In genomic region chr2:221034026-221034701, GRCh38 we compare ENCODE assay signal across 20 cellular contexts.
DNase-seq lines count a peak whose midpoint lies in the region; ATAC-seq lines count a peak whose summit lies in the region.
"Had no signal": no experiment of that assay in that cellular context is flagged by ENCODE, and none has a peak within 500 bp of the region (broad histone marks: within the 10 kb centered on the region; RNA-seq: fewer than 3 reads in every experiment).

No MANE protein-coding gene starts in this region.

- no peaks in the 10 kb centered on the region for H3K4me1 Mint-ChIP-seq in activated naive CD4-positive, alpha-beta T cell treated with anti-CD3 and anti-CD28 coated beads for 36 hours (ENCODE audit: low read depth)
- H3K4me1 Mint-ChIP-seq: CD4-positive, CD25-positive, alpha-beta regulatory T cell; CD8-positive, alpha-beta memory T cell; GM23338 had no signal

- no peak overlapping the region for H3K4me3 Mint-ChIP-seq in activated naive CD4-positive, alpha-beta T cell treated with anti-CD3 and anti-CD28 coated beads for 36 hours
- H3K4me3 Mint-ChIP-seq: CD4-positive, CD25-positive, alpha-beta regulatory T cell; CD8-positive, alpha-beta memory T cell; GM23338 had no signal

- ATAC-seq in GM18868 (IDR thresholded peaks at IDR 0.05; ENCODE audit: unreplicated experiment) (peak; percentile 50), HG02610 (IDR thresholded peaks at IDR 0.05; ENCODE audit: unreplicated experiment) (peak; percentile 46), HG03432 (IDR thresholded peaks at IDR 0.05; ENCODE audit: unreplicated experiment) (peak; percentile 65), HG03139 (IDR thresholded peaks at IDR 0.05; ENCODE audit: unreplicated experiment) (no peak)
- ATAC-seq: GM23338 had no signal

- intact Hi-C loops in activated naive CD4-positive, alpha-beta T cell treated with anti-CD3 and anti-CD28 coated beads for 36 hours (cut with micrococcal nuclease): no loop called here

- peaks cover 9% of the 10 kb centered on the region for H3K27me3 Mint-ChIP-seq in activated naive CD4-positive, alpha-beta T cell treated with anti-CD3 and anti-CD28 coated beads for 36 hours (ENCODE audit: low read depth)

- no peaks in the 10 kb centered on the region for H3K36me3 Mint-ChIP-seq in activated naive CD4-positive, alpha-beta T cell treated with anti-CD3 and anti-CD28 coated beads for 36 hours (ENCODE audit: low read depth)
- H3K36me3 Mint-ChIP-seq: CD4-positive, CD25-positive, alpha-beta regulatory T cell; CD8-positive, alpha-beta memory T cell had no signal

- no peak overlapping the region for H3K27ac Mint-ChIP-seq in activated naive CD4-positive, alpha-beta T cell treated with anti-CD3 and anti-CD28 coated beads for 36 hours
- H3K27ac Mint-ChIP-seq: CD4-positive, CD25-positive, alpha-beta regulatory T cell; GM23338 had no signal

- no peaks in the 10 kb centered on the region for H3K9me3 Mint-ChIP-seq in activated naive CD4-positive, alpha-beta T cell treated with anti-CD3 and anti-CD28 coated beads for 36 hours
- H3K9me3 Mint-ChIP-seq: CD8-positive, alpha-beta memory T cell; GM23338 had no signal

- DNase-seq in astrocyte of the hippocampus (ENCODE audit: low read depth, low spot score): peak; percentile 2
- no peak for DNase-seq in activated naive CD4-positive, alpha-beta T cell treated with anti-CD3 and anti-CD28 coated beads for 36 hours
- no peak for DNase-seq in epidermal melanocyte (ENCODE audit: insufficient read length, low spot score)
- DNase-seq in A172 (ENCODE audit: low spot score): no peak
- DNase-seq: ACHN; BE2C; C1 segment of cervical spinal cord; CD4-positive, CD25-positive, alpha-beta regulatory T cell; CD8-positive, alpha-beta memory T cell; COR-L47; DMS 273 treated with DMSO at 0.1 percent for 48 hours; DND-41; HCEC 1CT; Kasumi-1; KG1 had no signal

- CTCF ChIA-PET in activated naive CD4-positive, alpha-beta T cell treated with anti-CD3 and anti-CD28 coated beads for 36 hours (lab: Charles Lee): no interaction called here
